8 cellular contexts compared by ENCODE assay signal in genomic region chr2:96207778-96208143, GRCh38. TPM values are rescaled to one million over a fixed set of nuclear protein-coding genes. Genes with fewer than 3 reads are reported as not detected.
DNase-seq lines count a peak whose midpoint lies in the region; ATAC-seq, FAIRE-seq and TF ChIP-seq lines count a peak whose summit lies in the region.

No MANE protein-coding gene starts in this region.

- TF ChIP-seq CTCF in GM10266 (IDR thresholded peaks at IDR 0.05; ENCODE audit: control insufficient read depth, insufficient read depth, low read depth, missing control alignments) (no peak), astrocyte of the spinal cord (IDR thresholded peaks at IDR 0.05; ENCODE audit: low read depth, low read length) (no peak), lung (IDR thresholded peaks at IDR 0.05; ENCODE audit: control extremely low read depth, extremely low read depth) (no peak)

- in situ Hi-C loops in astrocyte of the spinal cord (cut with HindIII; ENCODE audit: low sequenced_read_pairs): no loop called here

- no peak for FAIRE-seq in H54 (lab: Jason Lieb, UNC)

- H3K4me3 ChIP-seq in astrocyte of the spinal cord (ENCODE audit: low read depth, low read length) (peak overlapping the region; percentile 82), lung (peak overlapping the region; percentile 94)

- peaks cover 10 to 21% of the 10 kb centered on the region in 2 donors for H3K4me1 ChIP-seq in lung (ENCODE audit: control insufficient read depth in 2 of 2, insufficient read depth in 2 of 2, low read length in 2 of 2)

- H3K36me3 ChIP-seq in lung (ENCODE audit: control insufficient read depth in 2 of 2, insufficient read depth in 2 of 2, low read length in 2 of 2): no peaks in the 10 kb centered on the region

- TF ChIP-seq POLR2A in H54 (IDR thresholded peaks at IDR 0.05; ENCODE audit: low read depth, low read length): no peak

- H3K27ac ChIP-seq in lung (ENCODE audit: low read depth in 1 of 2, low read length in 1 of 2): peak overlapping the region; percentile 99

- H3K27me3 ChIP-seq in lung (ENCODE audit: control insufficient read depth, insufficient read depth): no peaks in the 10 kb centered on the region

- peak; percentile 6 for ATAC-seq in HG03439 (IDR thresholded peaks at IDR 0.05; ENCODE audit: unreplicated experiment)
- ATAC-seq in lung (ENCODE audit: insufficient read depth, low FRiP score): no peak
- no peak for ATAC-seq in GM19452 (IDR thresholded peaks at IDR 0.05; ENCODE audit: unreplicated experiment)

- peak; percentile 42 for DNase-seq in GM10266 (ENCODE audit: extremely low spot score)
- DNase-seq in astrocyte of the spinal cord (ENCODE audit: low read depth, low spot score): no peak
- no peak for DNase-seq in lung (ENCODE audit: low spot score)
- no peak for DNase-seq in 8988T
- no peak for DNase-seq in NK-92 (lab: John Stamatoyannopoulos, UW; ENCODE audit: unreplicated experiment)
- DNase-seq in H54 (ENCODE audit: insufficient read length, low spot score): no peak

- WGBS in lung, 2 donors: 0% methylated on average over 12 of the region's 12 CpGs

- no peaks in the 10 kb centered on the region for H3K9me3 ChIP-seq in lung (ENCODE audit: control insufficient read depth in 2 of 2, insufficient read depth in 1 of 2, low read length in 1 of 2)

RNA-seq across cellular contexts. Expression of gene STARD7, which starts 0.9 kb away (rescaled TPM):
- total RNA-seq in lung: 100 to 1,000 TPM; 121 to 141 TPM
- 10 to 100 TPM; 52.2 to 65.2 TPM for polyA plus RNA-seq in lung

RNA-seq across cellular contexts. Expression of gene TMEM127, which starts 58.0 kb away (rescaled TPM):
- 10 to 100 TPM; 30.6 to 67.2 TPM for total RNA-seq in lung
- polyA plus RNA-seq in lung: 10 to 100 TPM; 15.3 to 45.5 TPM

RNA-seq across cellular contexts. Expression of gene CIAO1, which starts 58.3 kb away (rescaled TPM):
- 10 to 100 TPM; 74.2 to 74.3 TPM for total RNA-seq in lung
- 10 to 100 TPM; 27.9 to 67.7 TPM for polyA plus RNA-seq in lung
